Comparison of ENCODE assay signal across 8 cellular contexts in genomic region chr3:50154840-50155490, GRCh38. TPM values are rescaled to one million over a fixed set of nuclear protein-coding genes. Genes with fewer than 3 reads are reported as not detected.
DNase-seq lines count a peak whose midpoint lies in the region; ATAC-seq and TF ChIP-seq lines count a peak whose summit lies in the region.

SEMA3F (plus strand) TSS chr3:50155324; CDS start chr3:50159623, 4,299 bp downstream.

- peak within 1 kb of the TSS; percentile 52 for H3K4me3 ChIP-seq in PC-9
- H3K4me3 ChIP-seq in osteoblast (ENCODE audit: insufficient read depth, low read length), result peak within 1 kb of the TSS; percentile 73
- H3K4me3 ChIP-seq in testis, result peak within 1 kb of the TSS; percentile 35 to 50

- H2AFZ ChIP-seq in PC-9 (no peak within 1 kb of the TSS), osteoblast (ENCODE audit: low read length) (no peak within 1 kb of the TSS)

- H3K36me3 ChIP-seq in PC-9 (ENCODE audit: low read depth) (no peaks in the 10 kb centered on the region), osteoblast (ENCODE audit: insufficient read depth, low read length) (no peaks in the 10 kb centered on the region), testis (ENCODE audit: low read depth, missing control alignments) (no peaks in the 10 kb centered on the region)

- H3K27ac ChIP-seq in PC-9 (no peak within 1 kb of the TSS), osteoblast (ENCODE audit: low read depth, low read length) (no peak within 1 kb of the TSS), testis (no peak within 1 kb of the TSS)

- H3K79me2 ChIP-seq in PC-9 (ENCODE audit: low read depth), result no peaks in the 10 kb centered on the region
- H3K79me2 ChIP-seq in osteoblast (ENCODE audit: insufficient read depth, low read length), result peaks cover 40% of the 10 kb centered on the region

- no peaks in the 10 kb centered on the region for H3F3A ChIP-seq in PC-9 (ENCODE audit: insufficient read depth, low read depth)

- intact Hi-C loops in PC-9 (cut with micrococcal nuclease; ENCODE audit: unreplicated experiment), result loop anchor here (1.0 kb wide), 4 partner anchors 12 to 34 kb away; no protein-coding TSS in a partner anchor
- intact Hi-C loops in testis (cut with DNase I; ENCODE audit: low total_unique reads), result no loop called here

- BruUV-seq in PC-9 (replicated peaks; lab: Mats Ljungman, UMichigan), result no TSS peak

- POLR2A ChIA-PET in PC-9 (lab: Charles Lee; ENCODE audit: unreplicated experiment), result no interaction called here

- H3K9me3 ChIP-seq in PC-9 (ENCODE audit: insufficient read depth, low read depth) (no peaks in the 10 kb centered on the region), osteoblast (ENCODE audit: low read depth, low read length) (no peaks in the 10 kb centered on the region), testis (no peaks in the 10 kb centered on the region)

- peak; percentile 67 for DNase-seq in NCI-H345 (lab: John Stamatoyannopoulos, UW)
- DNase-seq in NCI-H345 treated with DMSO at 0.1 percent for 48 hours (lab: John Stamatoyannopoulos, UW; ENCODE audit: unreplicated experiment), result no peak
- DNase-seq in PC-9, result peak; percentile 50 to 77
- DNase-seq in activated gamma-delta T cell treated with Interleukin-2 at 50 U/mL for 16 hours, result peak; percentile 52
- DNase-seq in foreskin melanocyte, result peak; percentile 15
- DNase-seq in osteoblast (ENCODE audit: insufficient read length, low spot score, missing footprints), result peak; percentile 99
- DNase-seq in testis, result peak; percentile 64

- TF ChIP-seq CTCF in PC-9 (conservative IDR thresholded peaks at IDR 0.05) (no peak), osteoblast (IDR thresholded peaks at IDR 0.05; ENCODE audit: extremely low read depth, low read depth, low read length) (no peak), testis (IDR thresholded peaks at IDR 0.05) (no peak)

- TF ChIP-seq POLR2A in testis (IDR thresholded peaks at IDR 0.05), result no peak

- no peaks in the 10 kb centered on the region for H3K9me2 ChIP-seq in PC-9 (ENCODE audit: insufficient read depth)

- 0 to 1% methylated on average over 16 to 56 of the region's 98 CpGs for WGBS in testis, 2 donors

- H3K4me1 ChIP-seq in PC-9 (replicated peaks; ENCODE audit: insufficient read depth), result no peaks in the 10 kb centered on the region
- H3K4me1 ChIP-seq in osteoblast (ENCODE audit: insufficient read depth, low read length), result peaks cover 22% of the 10 kb centered on the region
- H3K4me1 ChIP-seq in testis, result peaks cover 17% of the 10 kb centered on the region

- H4K20me1 ChIP-seq in PC-9 (ENCODE audit: insufficient read depth), result no peaks in the 10 kb centered on the region
- H4K20me1 ChIP-seq in osteoblast (ENCODE audit: insufficient read depth, low read length), result no peaks in the 10 kb centered on the region

- H3K4me2 ChIP-seq in PC-9 (peak within 1 kb of the TSS; percentile 75), osteoblast (ENCODE audit: insufficient read depth, low read length) (peak within 1 kb of the TSS; percentile 65)

- CTCF ChIA-PET in PC-9 (lab: Charles Lee), result interaction anchor here (0.5 kb wide), 1 partner anchor 40 kb away, joined by 7 read pairs; no protein-coding TSS in a partner anchor

- ATAC-seq in HG03064 (IDR thresholded peaks at IDR 0.05; ENCODE audit: low read depth, unreplicated experiment), result peak; percentile 55

- no peaks in the 10 kb centered on the region for H3K27me3 ChIP-seq in PC-9 (ENCODE audit: insufficient read depth, low read depth)
- peaks cover 8% of the 10 kb centered on the region for H3K27me3 ChIP-seq in osteoblast (ENCODE audit: insufficient read depth, low read length)
- H3K27me3 ChIP-seq in testis, result no peaks in the 10 kb centered on the region

RNA-seq across cellular contexts. Expression of gene SEMA3F, which starts in this region (rescaled TPM):
- total RNA-seq in PC-9 (2021) (34.0 and 49.1 TPM in 2 replicates), osteoblast (5.1 and 16.5 TPM in 2 replicates), testis (1 to 10 TPM; 6.9 to 8.3 TPM)
- polyA plus RNA-seq in testis (ENCODE audit: insufficient read depth, low read depth, low replicate concordance), result 7.5 TPM
